In genomic region chr9:113428062-113428600, GRCh38 we compare ENCODE assay signal across 20 cellular contexts.
"Had no signal": no experiment of that assay in that cellular context is flagged by ENCODE, and none has a peak within 500 bp of the region (broad histone marks: within the 10 kb centered on the region; RNA-seq: fewer than 3 reads in every experiment).

No MANE protein-coding gene starts in this region.

- DNase-seq: activated B cell treated with CpG ODN at 0.5 μM for 24 hours; activated CD4-positive, alpha-beta memory T cell treated with anti-CD3 and anti-CD28 coated beads for 36 hours; activated CD4-positive, alpha-beta T cell treated with anti-CD3 and anti-CD28 coated beads for 4 hours; activated gamma-delta T cell treated with Interleukin-2 at 50 U/mL for 16 hours; activated T-cell treated with anti-CD3 and anti-CD28 coated beads for 4 hours; adrenal gland; effector memory CD4-positive, alpha-beta T cell; gastrocnemius medialis; heart left ventricle; left lung; naive B cell; psoas muscle; right cardiac atrium; small intestine; stimulated activated CD4-positive, alpha-beta T cell treated with anti-CD3 and anti-CD28 coated beads, Interleukin-4, amount 100 ng/mL, for 4 hours; stimulated activated naive B cell treated with anti-CD40 and anti-IgM and Interleukin-4, amounts not matched to agents 10 μg/mL and 1 μg/mL and 100 μg/mL, for 72 hours; T-helper 1 cell; T-helper 9 cell had no signal

- ATAC-seq: activated naive CD4-positive, alpha-beta T cell treated with anti-CD3 and anti-CD28 coated beads, Interleukin-2, amount 50 U/mL, for 72 hours; heart left ventricle; left lung; psoas muscle had no signal

- H3K4me3 ChIP-seq: adrenal gland, gastrocnemius medialis, heart left ventricle, left lung, psoas muscle, thoracic aorta had no signal
